In genomic region chr14:94974893-94975292, GRCh38 we compare ENCODE assay signal across 20 cellular contexts.
DNase-seq lines count a peak whose midpoint lies in the region; ATAC-seq and TF ChIP-seq lines count a peak whose summit lies in the region.
"Had no signal": no experiment of that assay in that cellular context is flagged by ENCODE, and none has a peak within 500 bp of the region (broad histone marks: within the 10 kb centered on the region; RNA-seq: fewer than 3 reads in every experiment).

No MANE protein-coding gene starts in this region.

- H3K27ac ChIP-seq in tibial artery = peak overlapping the region; percentile 25 to 33
- H3K27ac ChIP-seq: A549, KMS-11 had no signal

- ATAC-seq in T-helper 17 cell = no peak
- ATAC-seq: A549, GM12878, GM23338 had no signal

- no peaks in the 10 kb centered on the region for H3K36me3 ChIP-seq in tibial artery

- H3K4me1 Mint-ChIP-seq in T-helper 17 cell = peaks cover 2% of the 10 kb centered on the region
- H3K4me1 Mint-ChIP-seq: CD14-positive monocyte, GM23338 had no signal

- peak; percentile 22 for DNase-seq in NCI-H82 (lab: John Stamatoyannopoulos, UW)
- no peak for DNase-seq in NCI-H82 treated with DMSO at 0.1 percent for 48 hours (lab: John Stamatoyannopoulos, UW; ENCODE audit: unreplicated experiment)
- DNase-seq in T-helper 17 cell = no peak
- peak; percentile 23 for DNase-seq in myocyte (ENCODE audit: low read depth)
- no peak for DNase-seq in tibial artery
- DNase-seq in EL = no peak
- no peak for DNase-seq in GM19238 (ENCODE audit: insufficient read length, low spot score)
- no peak for DNase-seq in stimulated activated CD4-positive, alpha-beta T cell treated with anti-CD3 and anti-CD28 coated beads, Interleukin-1b, Interleukin-23, amount 100 ng/mL, for 48 hours
- DNase-seq: COR-L47, DMS53, NCI-H1105 treated with DMSO at 0.1 percent for 48 hours, NCI-H1930, NCI-H748 treated with DMSO at 0.1 percent for 48 hours, SIG-M5, SW 1271 had no signal

- H3K36me3 Mint-ChIP-seq in T-helper 17 cell (ENCODE audit: low read depth) = peaks cover 2% of the 10 kb centered on the region
- H3K36me3 Mint-ChIP-seq: CD14-positive monocyte had no signal

- peak overlapping the region; percentile 10 for H3K27ac Mint-ChIP-seq in T-helper 17 cell
- H3K27ac Mint-ChIP-seq: GM23338 had no signal

- H3K4me3 ChIP-seq in tibial artery = no peak overlapping the region
- H3K4me3 ChIP-seq: A549, GM12878, GM23338 had no signal

- no peaks in the 10 kb centered on the region for H3K27me3 ChIP-seq in tibial artery

- peaks cover 37% of the 10 kb centered on the region for H3K27me3 Mint-ChIP-seq in T-helper 17 cell

- TF ChIP-seq CTCF in tibial artery (IDR thresholded peaks at IDR 0.05) = no peak

- intact Hi-C loops in tibial artery (cut with DNase I; ENCODE audit: low total_unique reads) = no loop called here

- H3K4me3 Mint-ChIP-seq in T-helper 17 cell = no peak overlapping the region
- H3K4me3 Mint-ChIP-seq: CD14-positive monocyte, GM23338 had no signal

- peaks cover 0 to 18% (median 0%) of the 10 kb centered on the region in 4 donors for H3K4me1 ChIP-seq in tibial artery
- H3K4me1 ChIP-seq: A549 had no signal

- no peaks in the 10 kb centered on the region for H3K9me3 ChIP-seq in T-helper 17 cell (ENCODE audit: control insufficient read depth, low read length, poor library complexity, severe bottlenecking)
- H3K9me3 ChIP-seq in tibial artery = no peaks in the 10 kb centered on the region

Comparison
In these comparisons a context has a peak if more than half of its experiments do, and no peak if none do; other contexts are left out.
1. DNase-seq: peak in NCI-H82 (single experiment) and myocyte (single experiment); none in NCI-H82 treated with DMSO at 0.1 percent for 48 hours (single experiment), T-helper 17 cell (0 of 3), tibial artery (0 of 2), EL (single experiment), GM19238 (single experiment) and stimulated activated CD4-positive, alpha-beta T cell treated with anti-CD3 and anti-CD28 coated beads, Interleukin-1b, Interleukin-23, amount 100 ng/mL, for 48 hours (single experiment).